In genomic region chr6:146868671-146869209, GRCh38 we compare ENCODE assay signal across 1 cellular context.
TF ChIP-seq lines count a peak whose summit lies in the region.

No MANE protein-coding gene starts in this region.

TF ChIP-seq in SK-N-SH, 30 proteins besides CTCF, POLR2A, EP300 and RAD21 (continued from another document):
- no peak for TF ChIP-seq PBX3 (IDR thresholded peaks at IDR 0.05)
- no peak for TF ChIP-seq EZH2phosphoT487 (IDR thresholded peaks at IDR 0.05; ENCODE audit: borderline replicate concordance, low read depth)
- no peak for TF ChIP-seq MAX (IDR thresholded peaks at IDR 0.05; ENCODE audit: low read depth)
- TF ChIP-seq JUND (IDR thresholded peaks at IDR 0.05) = no peak
- TF ChIP-seq POLR2AphosphoS5 (IDR thresholded peaks at IDR 0.05; ENCODE audit: low read depth, low read length) = no peak
TF ChIP-seq in SK-N-SH: peak in this region for 0.
